ENCODE assay signal across 8 cellular contexts in the genomic region with DNA sequence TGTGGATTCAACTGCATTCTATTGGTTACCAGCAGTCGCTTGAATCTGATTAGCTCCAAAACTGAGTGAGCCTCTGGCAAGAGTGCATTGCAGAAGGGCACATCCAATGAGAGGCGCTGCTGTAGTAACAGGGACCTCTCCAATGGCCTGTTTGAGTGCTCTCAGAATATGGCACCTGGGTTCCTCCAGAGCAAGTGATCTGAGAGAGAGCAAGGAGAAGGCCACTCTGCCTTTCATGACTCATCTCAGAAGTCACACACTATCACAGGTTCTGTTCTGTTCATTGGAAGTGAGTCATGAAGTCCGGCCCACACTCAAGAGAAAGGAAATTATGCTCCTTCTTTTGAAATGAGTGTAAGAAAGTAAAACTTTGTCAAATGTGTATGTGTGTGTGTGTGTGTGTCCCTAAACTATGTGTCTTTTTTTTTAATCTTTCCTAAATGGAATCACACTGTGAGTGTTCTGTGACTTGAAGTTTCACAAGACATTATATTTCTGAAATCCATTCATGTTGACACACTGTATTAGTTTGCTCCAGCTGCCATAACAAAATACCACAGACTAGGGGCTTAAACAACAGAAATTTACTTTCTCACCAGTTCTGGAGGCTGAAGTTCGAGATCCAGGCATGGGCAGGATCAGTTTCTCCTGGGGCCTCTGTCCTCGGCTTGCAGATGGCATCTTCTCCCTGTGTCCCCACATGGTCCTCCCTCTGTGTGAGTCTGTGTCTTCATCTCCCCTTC.
DNase-seq lines count a peak whose midpoint lies in the region; ATAC-seq and TF ChIP-seq lines count a peak whose summit lies in the region.

No MANE protein-coding gene starts in this region.

- no peak overlapping the region for H3K4me3 ChIP-seq in cardiac fibroblast (replicated peaks in 1 of 2; ENCODE audit: low read depth in 2 of 2, low read length in 2 of 2)
- H3K4me3 ChIP-seq in suprapubic skin, result no peak overlapping the region

- H3K27ac ChIP-seq in suprapubic skin, result no peak overlapping the region

- no peak for TF ChIP-seq CTCF in cardiac fibroblast (IDR thresholded peaks at IDR 0.05; ENCODE audit: low read depth, low read length)
- TF ChIP-seq CTCF in suprapubic skin (IDR thresholded peaks at IDR 0.05), result no peak

- no peaks in the 10 kb centered on the region for H3K27me3 ChIP-seq in suprapubic skin

- DNase-seq in activated CD4-positive, CD25-positive, alpha-beta regulatory T cell (lab: John Stamatoyannopoulos, UW), result no peak
- DNase-seq in cardiac fibroblast (ENCODE audit: low read depth in 2 of 2), result peak; percentile 56 to 88
- peak; percentile 13 to 22 for DNase-seq in stimulated activated CD8-positive, alpha-beta memory T cell treated with anti-CD3 and anti-CD28 coated beads, Interleukin-2, amount 100 ng/mL, for 48 hours (ENCODE audit: low read depth in 2 of 2)
- DNase-seq in suprapubic skin (ENCODE audit: low spot score in 2 of 2), result no peak
- DNase-seq in HT-29 (ENCODE audit: low spot score), result no peak
- no peak for DNase-seq in NCI-H187 treated with DMSO at 0.1 percent for 48 hours (lab: John Stamatoyannopoulos, UW)

- peaks cover 13% of the 10 kb centered on the region for H3K4me1 ChIP-seq in suprapubic skin

- H3K9me3 ChIP-seq in suprapubic skin, result no peaks in the 10 kb centered on the region

- TF ChIP-seq POLR2A in suprapubic skin (IDR thresholded peaks at IDR 0.05), result no peak

- no peak for TF ChIP-seq EP300 in suprapubic skin (IDR thresholded peaks at IDR 0.05)

- peak; percentile 96 to 98 for ATAC-seq in activated CD4-positive, CD25-positive, alpha-beta regulatory T cell treated with anti-CD3 and anti-CD28 coated beads, Interleukin-2, amount 50 U/mL, for 24 hours
- ATAC-seq in HG03469 (IDR thresholded peaks at IDR 0.05; ENCODE audit: unreplicated experiment), result peak; percentile 58

- WGBS in suprapubic skin, result 95% methylated on average over 5 of the region's 5 CpGs

- H3K36me3 ChIP-seq in suprapubic skin, result no peaks in the 10 kb centered on the region

Comparison
In these comparisons a context has a peak if more than half of its experiments do, and no peak if none do; other contexts are left out.
1. DNase-seq: peak in cardiac fibroblast (2 of 2) and stimulated activated CD8-positive, alpha-beta memory T cell treated with anti-CD3 and anti-CD28 coated beads, Interleukin-2, amount 100 ng/mL, for 48 hours (2 of 2); none in activated CD4-positive, CD25-positive, alpha-beta regulatory T cell (0 of 4), suprapubic skin (0 of 2), HT-29 (single experiment) and NCI-H187 treated with DMSO at 0.1 percent for 48 hours (single experiment).